In genomic region chr3:190699784-190700183, GRCh38 we compare ENCODE assay signal across 27 cellular contexts.
"Had no signal": no experiment of that assay in that cellular context is flagged by ENCODE, and none has a peak within 500 bp of the region (broad histone marks: within the 10 kb centered on the region; RNA-seq: fewer than 3 reads in every experiment).

No MANE protein-coding gene starts in this region.

- ATAC-seq: activated CD4-positive, CD25-positive, alpha-beta regulatory T cell treated with anti-CD3 and anti-CD28 coated beads, Interleukin-2, amount 50 U/mL, for 24 hours; body of pancreas; gastroesophageal sphincter; left cardiac atrium; right lobe of liver had no signal

- FAIRE-seq: colon, keratinocyte, urothelium cell line had no signal

- DNase-seq: activated CD4-positive, alpha-beta memory T cell treated with anti-CD3 and anti-CD28 coated beads for 36 hours; activated CD4-positive, alpha-beta T cell treated with anti-CD3 and anti-CD28 coated beads, Interleukin-2, amount 10 ng/mL, durations not matched to agents 24 days and 14 days; activated CD8-positive, alpha-beta memory T cell treated with anti-CD3 and anti-CD28 coated beads, Interleukin-2, amount 50 U/mL, for 4 hours; activated effector memory CD4-positive, alpha-beta T cell treated with anti-CD3 and anti-CD28 coated beads, Interleukin-2, amount 50 U/mL, for 16 hours; activated naive CD4-positive, alpha-beta T cell treated with anti-CD3 and anti-CD28 coated beads for 36 hours; activated naive CD8-positive, alpha-beta T cell treated with anti-CD3 and anti-CD28 coated beads for 36 hours; activated T-cell treated with anti-CD3 and anti-CD28 coated beads, Interleukin-2, amount 50 U/mL, for 1 hour; adrenal gland; aorta; body of pancreas; dorsolateral prefrontal cortex; effector memory CD4-positive, alpha-beta T cell; hippocampal formation; left cardiac atrium; mammary epithelial cell; nephron progenitor cell; ovary; right lobe of liver; stimulated activated CD4-positive, alpha-beta T cell treated with anti-CD3 and anti-CD28 coated beads, Interleukin-2, amount 100 ng/mL, for 48 hours; stimulated activated naive CD4-positive, alpha-beta T cell treated with Interleukin-2 at 50 U/mL for 16 hours; trophoblast cell; WERI-Rb-1 had no signal
